11 cellular contexts compared by ENCODE assay signal in genomic region chr10:34299105-34299611, GRCh38.
DNase-seq lines count a peak whose midpoint lies in the region; FAIRE-seq and TF ChIP-seq lines count a peak whose summit lies in the region.
"Had no signal": no experiment of that assay in that cellular context is flagged by ENCODE, and none has a peak within 500 bp of the region (broad histone marks: within the 10 kb centered on the region; RNA-seq: fewer than 3 reads in every experiment).

No MANE protein-coding gene starts in this region.

- no peaks in the 10 kb centered on the region for H3K36me3 ChIP-seq in mammary epithelial cell (ENCODE audit: insufficient read depth, low read length)
- H3K36me3 ChIP-seq in mesenchymal stem cell (ENCODE audit: control insufficient read depth in 1 of 2, insufficient read depth in 2 of 2, low read depth in 1 of 2, low read length in 2 of 2): peaks cover 0 to 11% of the 10 kb centered on the region in 2 experiments

- no peak overlapping the region for H3K23ac ChIP-seq in mesenchymal stem cell (ENCODE audit: low read length in 2 of 2)

- H2AK5ac ChIP-seq in mesenchymal stem cell (ENCODE audit: low read length, severe bottlenecking): peak overlapping the region; percentile 13

- H4K8ac ChIP-seq in mesenchymal stem cell (ENCODE audit: low read length): peak overlapping the region; percentile 58

- peak overlapping the region in 1 of 2 experiments; percentile 84 for H3K4ac ChIP-seq in mesenchymal stem cell (ENCODE audit: low read depth in 1 of 2, low read length in 2 of 2)

- WGBS in mammary epithelial cell (ENCODE audit: low coverage, missing lambda C conversion rate): 70% methylated on average over 3 of the region's 3 CpGs
- 62% methylated on average over 3 of the region's 3 CpGs for WGBS in mesenchymal stem cell

- TF ChIP-seq CTCF in mammary epithelial cell (conservative IDR thresholded peaks at IDR 0.05 in 1 of 2, IDR thresholded peaks at IDR 0.05 in 1 of 2; ENCODE audit: extremely low read depth in 1 of 2, insufficient read depth in 1 of 2, low read depth in 1 of 2, low read length in 2 of 2): no peak

- dilution Hi-C loops in mammary epithelial cell (cut with HindIII; ENCODE audit: low sequenced_read_pairs): no loop called here

- intact Hi-C loops in mammary epithelial cell (cut with micrococcal nuclease): no loop called here

- H3K79me1 ChIP-seq in mesenchymal stem cell (replicated peaks; ENCODE audit: low read length, poor library complexity, severe bottlenecking): peaks cover 18% of the 10 kb centered on the region

- DNase-seq in COR-L47 (lab: John Stamatoyannopoulos, UW) (peak; percentile 24), HTR-8/SVneo (ENCODE audit: insufficient read length, low spot score) (no peak), mammary epithelial cell (peak; percentile 34), mesenchymal stem cell (peak; percentile 56), germinal center (ENCODE audit: low spot score) (no peak), NCI-H446 treated with DMSO at 0.1 percent for 48 hours (lab: John Stamatoyannopoulos, UW) (no peak), NCI-H2196 treated with DMSO at 0.1 percent for 48 hours (lab: John Stamatoyannopoulos, UW; ENCODE audit: unreplicated experiment) (no peak), iPS-NIHi7 (ENCODE audit: extremely low spot score) (no peak)
- DNase-seq: activated CD4-positive, alpha-beta memory T cell treated with anti-CD3 and anti-CD28 coated beads for 36 hours; left ventricle myocardium superior; NCI-H2227 treated with DMSO at 0.1 percent for 48 hours had no signal

- in situ Hi-C loops in mammary epithelial cell (cut with MboI; ENCODE audit: low sequenced_read_pairs in 2 of 2): no loop called here

- peaks cover 6% of the 10 kb centered on the region for H3K4me1 ChIP-seq in mammary epithelial cell (ENCODE audit: insufficient read depth, low read length)
- H3K4me1 ChIP-seq in mesenchymal stem cell (ENCODE audit: control insufficient read depth, insufficient read depth, low read depth, low read length): peaks cover 9% of the 10 kb centered on the region

- no peak overlapping the region for H2BK5ac ChIP-seq in mesenchymal stem cell (ENCODE audit: low read depth, low read length, poor library complexity, severe bottlenecking)

- no peak overlapping the region for H2AFZ ChIP-seq in mammary epithelial cell (ENCODE audit: low read depth, low read length)
- H2AFZ ChIP-seq in mesenchymal stem cell (ENCODE audit: low read depth, low read length): no peak overlapping the region

- no TSS peak for BruUV-seq in mammary epithelial cell (replicated peaks; lab: Mats Ljungman, UMichigan)

- H3K4me3 ChIP-seq in mammary epithelial cell (replicated peaks in 1 of 3; ENCODE audit: insufficient read depth in 1 of 3, low read depth in 2 of 3, low read length in 3 of 3): no peak overlapping the region
- no peak overlapping the region for H3K4me3 ChIP-seq in mesenchymal stem cell (ENCODE audit: insufficient read depth in 1 of 2, low read depth in 1 of 2, low read length in 2 of 2)

- no peak overlapping the region for H3K4me2 ChIP-seq in mammary epithelial cell (ENCODE audit: insufficient read depth, low read depth, low read length)
- no peak overlapping the region for H3K4me2 ChIP-seq in mesenchymal stem cell (ENCODE audit: low read length, poor library complexity, severe bottlenecking)

- no peak overlapping the region for H2BK12ac ChIP-seq in mesenchymal stem cell (ENCODE audit: low read length in 2 of 2)

- H2BK15ac ChIP-seq in mesenchymal stem cell (ENCODE audit: low read depth, poor library complexity, severe bottlenecking): peak overlapping the region; percentile 17

- CTCF ChIA-PET in mammary epithelial cell (lab: Charles Lee; ENCODE audit: low non-redundant PET): no interaction called here

- H3K27me3 ChIP-seq in mammary epithelial cell (ENCODE audit: insufficient read depth, low read length) (no peaks in the 10 kb centered on the region), mesenchymal stem cell (ENCODE audit: control insufficient read depth in 1 of 2, insufficient read depth in 1 of 2, low read length in 2 of 2) (no peaks in the 10 kb centered on the region)

- H3K9ac ChIP-seq in mammary epithelial cell (ENCODE audit: insufficient read depth, low read length) (no peak overlapping the region), mesenchymal stem cell (ENCODE audit: low read length) (no peak overlapping the region)

- H4K20me1 ChIP-seq in mammary epithelial cell (ENCODE audit: insufficient read depth, low read length): no peaks in the 10 kb centered on the region

- FAIRE-seq in HTR-8/SVneo (lab: Jason Lieb, UNC): peak; percentile 73

- H3K79me2 ChIP-seq in mammary epithelial cell (ENCODE audit: insufficient read depth, low read length): no peaks in the 10 kb centered on the region

- H3K18ac ChIP-seq in mesenchymal stem cell (ENCODE audit: low read depth in 1 of 2, low read length in 2 of 2): peak overlapping the region in 1 of 2 experiments; percentile 55

- no peaks in the 10 kb centered on the region for H3K9me3 ChIP-seq in mammary epithelial cell (replicated peaks; ENCODE audit: insufficient read depth, low read length)
- H3K9me3 ChIP-seq in mesenchymal stem cell (ENCODE audit: control insufficient read depth, low read length): no peaks in the 10 kb centered on the region

- H4K91ac ChIP-seq in mesenchymal stem cell (ENCODE audit: low read length): peak overlapping the region; percentile 92

- H3K27ac ChIP-seq in mammary epithelial cell (ENCODE audit: insufficient read depth, low read depth, low read length): no peak overlapping the region
- peak overlapping the region; percentile 15 for H3K27ac ChIP-seq in mesenchymal stem cell (ENCODE audit: low read length, poor library complexity, severe bottlenecking)

- H3K14ac ChIP-seq in mesenchymal stem cell (ENCODE audit: low read length in 2 of 2): no peak overlapping the region

- no peak overlapping the region for H2BK120ac ChIP-seq in mesenchymal stem cell (ENCODE audit: low read depth, low read length)

Comparison
In these comparisons a context has a peak if more than half of its experiments do, and no peak if none do; other contexts are left out.
1. DNase-seq: peak in COR-L47 (single experiment), mammary epithelial cell (single experiment) and mesenchymal stem cell (single experiment); none in HTR-8/SVneo (single experiment), germinal center (single experiment), NCI-H446 treated with DMSO at 0.1 percent for 48 hours (single experiment), NCI-H2196 treated with DMSO at 0.1 percent for 48 hours (single experiment) and iPS-NIHi7 (single experiment).